Comparison of ENCODE assay signal across 15 cellular contexts in genomic region chr15:54083501-54083900, GRCh38.
"Had no signal": no experiment of that assay in that cellular context is flagged by ENCODE, and none has a peak within 500 bp of the region (broad histone marks: within the 10 kb centered on the region; RNA-seq: fewer than 3 reads in every experiment).

No MANE protein-coding gene starts in this region.

- H3K27me3 ChIP-seq: neural progenitor cell, neutrophil, sigmoid colon, tibial nerve, uterus had no signal

- H3K9ac ChIP-seq: neural progenitor cell, parathyroid adenoma had no signal

- H3K4me2 ChIP-seq: neural progenitor cell had no signal

- H3K9me3 ChIP-seq: left ventricle myocardium inferior, neutrophil, psoas muscle, sigmoid colon, spleen, tibial nerve, uterus had no signal

- H3K79me2 ChIP-seq: parathyroid adenoma had no signal

- ATAC-seq: stimulated activated effector memory CD8-positive, alpha-beta T cell treated with anti-CD3 and anti-CD28 coated beads, Interleukin-12 subunit alpha, Interleukin-12 subunit beta, amount 100 ng/mL, for 72 hours had no signal

- H3K27ac ChIP-seq: left ventricle myocardium inferior, neural progenitor cell, neutrophil, parathyroid adenoma, psoas muscle, sigmoid colon, spleen, tibial nerve, uterus had no signal

- H3K4me1 ChIP-seq: left ventricle myocardium inferior, neural progenitor cell, parathyroid adenoma, psoas muscle, sigmoid colon, spleen, tibial nerve, uterus had no signal

- FAIRE-seq: small intestine had no signal

- DNase-seq: left ventricle myocardium inferior, naive B cell, natural killer cell, occipital lobe, psoas muscle, sigmoid colon, small intestine, spleen, uterus had no signal

- H2AFZ ChIP-seq: neural progenitor cell, parathyroid adenoma had no signal

- H3K4me3 ChIP-seq: left ventricle myocardium inferior, lung, neural progenitor cell, psoas muscle, sigmoid colon, spleen, tibial nerve, uterus had no signal

- H3K36me3 ChIP-seq: left ventricle myocardium inferior, neural progenitor cell, neutrophil, sigmoid colon, spleen, tibial nerve, uterus had no signal
